ENCODE assay signal across 9 cellular contexts in genomic region chr1:36248250-36248894, GRCh38. TPM values are rescaled to one million over a fixed set of nuclear protein-coding genes. Genes with fewer than 3 reads are reported as not detected.
DNase-seq lines count a peak whose midpoint lies in the region; ATAC-seq, FAIRE-seq and TF ChIP-seq lines count a peak whose summit lies in the region.
"Had no signal": no experiment of that assay in that cellular context is flagged by ENCODE, and none has a peak within 500 bp of the region (broad histone marks: within the 10 kb centered on the region; RNA-seq: fewer than 3 reads in every experiment).

No MANE protein-coding gene starts in this region.

- H3K27me3 Mint-ChIP-seq in CD8-positive, alpha-beta memory T cell = no peaks in the 10 kb centered on the region
- no peaks in the 10 kb centered on the region for H3K27me3 Mint-ChIP-seq in activated CD8-positive, alpha-beta memory T cell treated with anti-CD3 and anti-CD28 coated beads, Interleukin-2, amount 10 ng/mL, durations not matched to agents 7 days and 5 days

- peaks cover 92% of the 10 kb centered on the region for H3K79me2 ChIP-seq in endothelial cell of umbilical vein (ENCODE audit: control insufficient read depth, insufficient read depth, low read length)

- TF ChIP-seq CTCF in endothelial cell of umbilical vein (IDR thresholded peaks at IDR 0.05; ENCODE audit: extremely low read depth in 1 of 2, insufficient read depth in 1 of 2, low read depth in 1 of 2, low read length in 2 of 2) (no peak), ovary (IDR thresholded peaks at IDR 0.05) (no peak)

- H3K4me2 ChIP-seq in endothelial cell of umbilical vein (ENCODE audit: insufficient read depth, low read length) = peak overlapping the region; percentile 2

- ATAC-seq in HG03280 (IDR thresholded peaks at IDR 0.05; ENCODE audit: unreplicated experiment) (no peak), GM18505 (IDR thresholded peaks at IDR 0.05; ENCODE audit: unreplicated experiment) (no peak)
- ATAC-seq in activated CD8-positive, alpha-beta memory T cell treated with anti-CD3 and anti-CD28 coated beads, Interleukin-2, amount 10 ng/mL, durations not matched to agents 7 days and 5 days = no peak

- peaks cover 0 to 39% (median 11%) of the 10 kb centered on the region in 3 donors for H3K36me3 Mint-ChIP-seq in CD8-positive, alpha-beta memory T cell
- peaks cover 29% of the 10 kb centered on the region for H3K36me3 Mint-ChIP-seq in activated CD8-positive, alpha-beta memory T cell treated with anti-CD3 and anti-CD28 coated beads, Interleukin-2, amount 10 ng/mL, durations not matched to agents 7 days and 5 days

- H3K27ac ChIP-seq in CD8-positive, alpha-beta memory T cell (ENCODE audit: low read depth, low read length) = peak overlapping the region; percentile 51
- H3K27ac ChIP-seq in endothelial cell of umbilical vein (ENCODE audit: insufficient read depth, low read depth, low read length) (peak overlapping the region; percentile 21), ovary (peak overlapping the region in 1 of 2 donors; percentile 23)

- H3K36me3 ChIP-seq in CD8-positive, alpha-beta memory T cell (ENCODE audit: insufficient read depth, low read length) = peaks cover 6% of the 10 kb centered on the region
- H3K36me3 ChIP-seq in endothelial cell of umbilical vein (ENCODE audit: control insufficient read depth in 2 of 2, extremely low read depth in 1 of 2, insufficient read depth in 2 of 2, low read length in 2 of 2) (no peaks in the 10 kb centered on the region), ovary (no peaks in the 10 kb centered on the region)
- H3K36me3 ChIP-seq: thyroid gland had no signal

- dilution Hi-C loops in endothelial cell of umbilical vein (cut with MboI; ENCODE audit: extremely low pct_ligation_motif_present, low sequenced_read_pairs) = no loop called here

- peaks cover 50 to 76% (median 66%) of the 10 kb centered on the region in 3 donors for H3K4me1 Mint-ChIP-seq in CD8-positive, alpha-beta memory T cell
- peaks cover 28% of the 10 kb centered on the region for H3K4me1 Mint-ChIP-seq in activated CD8-positive, alpha-beta memory T cell treated with anti-CD3 and anti-CD28 coated beads, Interleukin-2, amount 10 ng/mL, durations not matched to agents 7 days and 5 days

- peak overlapping the region in 6 of 8 donors; percentile 4 to 79 (median 21) for H3K27ac Mint-ChIP-seq in CD8-positive, alpha-beta memory T cell
- no peak overlapping the region for H3K27ac Mint-ChIP-seq in activated CD8-positive, alpha-beta memory T cell treated with anti-CD3 and anti-CD28 coated beads, Interleukin-2, amount 10 ng/mL, durations not matched to agents 7 days and 5 days

- no peak for DNase-seq in CD8-positive, alpha-beta memory T cell
- peak; percentile 91 for DNase-seq in OCI-M1 (lab: John Stamatoyannopoulos, UW)
- peak; percentile 59 for DNase-seq in endothelial cell of umbilical vein (ENCODE audit: low read depth, low spot score)
- peak; percentile 71 to 90 (median 79) for DNase-seq in ovary
- DNase-seq in activated CD4-positive, alpha-beta T cell treated with anti-CD3 and anti-CD28 coated beads for 4 hours = no peak
- DNase-seq in activated CD8-positive, alpha-beta memory T cell treated with anti-CD3 and anti-CD28 coated beads, Interleukin-2, amount 10 ng/mL, durations not matched to agents 7 days and 5 days = no peak

- no peak for TF ChIP-seq POLR2A in endothelial cell of umbilical vein (IDR thresholded peaks at IDR 0.05; ENCODE audit: low read depth, low read length)
- no peak for TF ChIP-seq POLR2A in ovary (IDR thresholded peaks at IDR 0.05)
- TF ChIP-seq POLR2A in GM18505 (IDR thresholded peaks at IDR 0.05; ENCODE audit: borderline replicate concordance, extremely low read depth, insufficient read depth, insufficient read length) = no peak

- peak overlapping the region; percentile 4 for H3K9ac ChIP-seq in endothelial cell of umbilical vein (replicated peaks; ENCODE audit: extremely low read depth, insufficient read depth, low read length)

- 30 to 33% (median 31%) methylated on average over 4 of the region's 4 CpGs for WGBS in ovary, 3 donors

- no peak overlapping the region for H2AFZ ChIP-seq in endothelial cell of umbilical vein (ENCODE audit: low read depth, low read length)

- H4K20me1 ChIP-seq in endothelial cell of umbilical vein (replicated peaks; ENCODE audit: control insufficient read depth, extremely low read depth, insufficient read depth, low read length) = peaks cover 7% of the 10 kb centered on the region

- H3K27me3 ChIP-seq in CD8-positive, alpha-beta memory T cell (ENCODE audit: insufficient read depth, low read length, poor library complexity, severe bottlenecking) = no peaks in the 10 kb centered on the region
- H3K27me3 ChIP-seq in endothelial cell of umbilical vein (ENCODE audit: control insufficient read depth in 2 of 2, insufficient read depth in 2 of 2, low read length in 2 of 2) = no peaks in the 10 kb centered on the region
- no peaks in the 10 kb centered on the region for H3K27me3 ChIP-seq in ovary
- H3K27me3 ChIP-seq: thyroid gland had no signal

- H3K4me1 ChIP-seq in CD8-positive, alpha-beta memory T cell (ENCODE audit: insufficient read depth, low read length) = peaks cover 25% of the 10 kb centered on the region
- H3K4me1 ChIP-seq in endothelial cell of umbilical vein (ENCODE audit: control insufficient read depth, extremely low read depth, insufficient read depth, low read length) = peaks cover 8% of the 10 kb centered on the region
- H3K4me1 ChIP-seq in ovary (ENCODE audit: insufficient read depth) = peaks cover 13% of the 10 kb centered on the region

- intact Hi-C loops in endothelial cell of umbilical vein (cut with micrococcal nuclease) = no loop called here
- intact Hi-C loops in ovary (cut with DNase I) = no loop called here

- H3K9me1 ChIP-seq in endothelial cell of umbilical vein (replicated peaks; ENCODE audit: control insufficient read depth, extremely low read depth, insufficient read depth, low read length) = no peaks in the 10 kb centered on the region

- H3K9me3 Mint-ChIP-seq in CD8-positive, alpha-beta memory T cell = no peaks in the 10 kb centered on the region
- H3K9me3 Mint-ChIP-seq in activated CD8-positive, alpha-beta memory T cell treated with anti-CD3 and anti-CD28 coated beads, Interleukin-2, amount 10 ng/mL, durations not matched to agents 7 days and 5 days (ENCODE audit: low read depth) = no peaks in the 10 kb centered on the region

- H3K4me3 ChIP-seq in CD8-positive, alpha-beta memory T cell (ENCODE audit: low read length) = no peak overlapping the region
- H3K4me3 ChIP-seq in endothelial cell of umbilical vein (replicated peaks in 1 of 3; ENCODE audit: insufficient read depth in 1 of 3, low read depth in 1 of 3, low read length in 3 of 3) (no peak overlapping the region), ovary (no peak overlapping the region)
- H3K4me3 ChIP-seq: thyroid gland had no signal

- POLR2A ChIA-PET in CD8-positive, alpha-beta memory T cell (lab: Charles Lee) = no interaction called here
- POLR2A ChIA-PET in endothelial cell of umbilical vein (lab: Charles Lee) = no interaction called here

- CTCF ChIA-PET in CD8-positive, alpha-beta memory T cell (lab: Charles Lee) = no interaction called here
- CTCF ChIA-PET in endothelial cell of umbilical vein (lab: Charles Lee) = no interaction called here
- CTCF ChIA-PET in activated CD8-positive, alpha-beta memory T cell treated with anti-CD3 and anti-CD28 coated beads, Interleukin-2, amount 10 ng/mL, durations not matched to agents 7 days and 5 days (lab: Charles Lee) = interaction anchor here (0.7 kb wide), 1 partner anchor 252 kb away, joined by 3 read pairs; no protein-coding TSS in a partner anchor

- peak; percentile 75 for FAIRE-seq in endothelial cell of umbilical vein (lab: Jason Lieb, UNC)

- H3K4me3 Mint-ChIP-seq in CD8-positive, alpha-beta memory T cell = peak overlapping the region in 1 of 7 donors; percentile 31
- no peak overlapping the region for H3K4me3 Mint-ChIP-seq in activated CD8-positive, alpha-beta memory T cell treated with anti-CD3 and anti-CD28 coated beads, Interleukin-2, amount 10 ng/mL, durations not matched to agents 7 days and 5 days

- H3K9me3 ChIP-seq in CD8-positive, alpha-beta memory T cell (ENCODE audit: low read length) = no peaks in the 10 kb centered on the region
- H3K9me3 ChIP-seq in endothelial cell of umbilical vein (replicated peaks; ENCODE audit: control insufficient read depth, insufficient read depth, low read length) = no peaks in the 10 kb centered on the region
- no peaks in the 10 kb centered on the region for H3K9me3 ChIP-seq in ovary
- H3K9me3 ChIP-seq: thyroid gland had no signal

- BruUV-seq in endothelial cell of umbilical vein (replicated peaks; lab: Mats Ljungman, UMichigan) = no TSS peak

- TF ChIP-seq EP300 in ovary (IDR thresholded peaks at IDR 0.05) = no peak

RNA-seq across cellular contexts. Expression of gene THRAP3, which starts 24.1 kb away (rescaled TPM):
- 100 to 1,000 TPM; 167 to 168 TPM for total RNA-seq in CD8-positive, alpha-beta memory T cell
- 100 TPM for polyA plus RNA-seq in CD8-positive, alpha-beta memory T cell
- total RNA-seq in endothelial cell of umbilical vein (130 and 144 TPM in 2 replicates), ovary (100 to 1,000 TPM in 1 of 7 donors, 10 to 100 TPM in 6; 49.2 to 101 (median 92.6) TPM)
- polyA plus RNA-seq in endothelial cell of umbilical vein (32.4 and 38.0 TPM in 2 replicates), ovary (100 to 1,000 TPM in 1 of 2 donors, 10 to 100 TPM in 1; 40.2 to 109 TPM)
- 51.6 and 54.0 TPM in 2 replicates for polyA plus RNA-seq in endothelial cell of umbilical vein (2011; cell fraction: cytosol; rRNA removed)
- polyA plus RNA-seq in endothelial cell of umbilical vein (2011; cell fraction: nucleus; rRNA removed) = 61.5 and 77.7 TPM in 2 replicates
- polyA plus RNA-seq in endothelial cell of umbilical vein (2012) = 56.8 and 76.2 TPM in 2 replicates
- 78.6 and 81.4 TPM in 2 replicates for polyA minus RNA-seq in endothelial cell of umbilical vein
- polyA minus RNA-seq in endothelial cell of umbilical vein (2011; cell fraction: cytosol; rRNA and poly(A)+ RNA removed) = 57.8 TPM
- polyA minus RNA-seq in endothelial cell of umbilical vein (2011; cell fraction: nucleus; rRNA and poly(A)+ RNA removed) = 49.0 and 74.2 TPM in 2 replicates
- total RNA-seq in activated CD8-positive, alpha-beta memory T cell treated with anti-CD3 and anti-CD28 coated beads, Interleukin-2, amount 10 ng/mL, durations not matched to agents 7 days and 5 days = 100 to 1,000 TPM; 129 to 166 TPM

RNA-seq across cellular contexts. Expression of gene SH3D21, which starts 57.8 kb away (rescaled TPM):
- total RNA-seq in CD8-positive, alpha-beta memory T cell = 1 to 10 TPM; 2.5 to 2.6 TPM
- polyA plus RNA-seq in CD8-positive, alpha-beta memory T cell = not detected
- total RNA-seq in endothelial cell of umbilical vein (5.1 and 7.2 TPM in 2 replicates), ovary (10 to 100 TPM in 3 of 7 donors, 1 to 10 TPM in 4; 1.9 to 22.6 (median 9.2) TPM)
- polyA plus RNA-seq in endothelial cell of umbilical vein (1.6 and 1.8 TPM in 2 replicates), ovary (1 to 10 TPM; 3.5 to 3.7 TPM)
- 0.72 and 0.76 TPM in 2 replicates for polyA plus RNA-seq in endothelial cell of umbilical vein (2011; cell fraction: cytosol; rRNA removed)
- 26.0 and 27.2 TPM in 2 replicates for polyA plus RNA-seq in endothelial cell of umbilical vein (2011; cell fraction: nucleus; rRNA removed)
- polyA plus RNA-seq in endothelial cell of umbilical vein (2012) = 3.2 and 4.3 TPM in 2 replicates
- polyA minus RNA-seq in endothelial cell of umbilical vein = 0.68 and 1.5 TPM in 2 replicates
- polyA minus RNA-seq in endothelial cell of umbilical vein (2011; cell fraction: cytosol; rRNA and poly(A)+ RNA removed) = 0.61 TPM
- 3.9 and 5.1 TPM in 2 replicates for polyA minus RNA-seq in endothelial cell of umbilical vein (2011; cell fraction: nucleus; rRNA and poly(A)+ RNA removed)
- 10 to 100 TPM in 1 of 2 experiments, 1 to 10 TPM in 1; 5.5 to 11.0 TPM for total RNA-seq in activated CD8-positive, alpha-beta memory T cell treated with anti-CD3 and anti-CD28 coated beads, Interleukin-2, amount 10 ng/mL, durations not matched to agents 7 days and 5 days

Comparison
In these comparisons a context has a peak if more than half of its experiments do, and no peak if none do; other contexts are left out.
1. DNase-seq: peak in OCI-M1 (single experiment), endothelial cell of umbilical vein (single experiment) and ovary (5 of 5); none in CD8-positive, alpha-beta memory T cell (0 of 5), activated CD4-positive, alpha-beta T cell treated with anti-CD3 and anti-CD28 coated beads for 4 hours (0 of 2) and activated CD8-positive, alpha-beta memory T cell treated with anti-CD3 and anti-CD28 coated beads, Interleukin-2, amount 10 ng/mL, durations not matched to agents 7 days and 5 days (single experiment).